Comparison of ENCODE assay signal across 16 cellular contexts in genomic region chr4:129146639-129147038, GRCh38. TPM values are rescaled to one million over a fixed set of nuclear protein-coding genes. Genes with fewer than 3 reads are reported as not detected.
DNase-seq lines count a peak whose midpoint lies in the region; TF ChIP-seq lines count a peak whose summit lies in the region.
"Had no signal": no experiment of that assay in that cellular context is flagged by ENCODE, and none has a peak within 500 bp of the region (broad histone marks: within the 10 kb centered on the region; RNA-seq: fewer than 3 reads in every experiment).

No MANE protein-coding gene starts in this region.

- no peak overlapping the region for H3K4me2 ChIP-seq in neural progenitor cell

- DNase-seq in DMS 273 (lab: John Stamatoyannopoulos, UW; ENCODE audit: unreplicated experiment), result peak; percentile 3
- no peak for DNase-seq in DMS 273 treated with DMSO at 0.1 percent for 48 hours (lab: John Stamatoyannopoulos, UW)
- peak; percentile 14 for DNase-seq in NCI-H69 (lab: John Stamatoyannopoulos, UW)
- DNase-seq in adipocyte (ENCODE audit: low read depth), result peak; percentile 23
- DNase-seq in neural progenitor cell (ENCODE audit: low spot score), result no peak
- no peak for DNase-seq in C1 segment of cervical spinal cord (lab: John Stamatoyannopoulos, UW)
- DNase-seq in NCI-H1694 (lab: John Stamatoyannopoulos, UW), result no peak
- no peak for DNase-seq in CD8-positive, alpha-beta memory T cell
- DNase-seq: GOT3, HFFc6, NCI-H2029, NCI-H2171, NCI-H446 treated with DMSO at 0.1 percent for 48 hours, NCI-H774, SHP77 treated with DMSO at 0.1 percent for 48 hours had no signal

- no peak overlapping the region for H3K27ac ChIP-seq in neural progenitor cell
- no peak overlapping the region for H3K27ac ChIP-seq in CD8-positive, alpha-beta memory T cell (ENCODE audit: low read depth, low read length)
- H3K27ac ChIP-seq: 22Rv1 had no signal

- peak; percentile 16 for TF ChIP-seq CTCF in neural progenitor cell (IDR thresholded peaks at IDR 0.05)

- H3F3A ChIP-seq in neural progenitor cell (ENCODE audit: low read depth), result peaks cover 3% of the 10 kb centered on the region

- H3K36me3 Mint-ChIP-seq in neural progenitor cell, result no peaks in the 10 kb centered on the region
- H3K36me3 Mint-ChIP-seq in CD8-positive, alpha-beta memory T cell, result no peaks in the 10 kb centered on the region

- no peaks in the 10 kb centered on the region for H3K9me3 Mint-ChIP-seq in neural progenitor cell
- H3K9me3 Mint-ChIP-seq in CD8-positive, alpha-beta memory T cell, result no peaks in the 10 kb centered on the region
- H3K9me3 Mint-ChIP-seq: HFFc6 had no signal

- H3K27me3 Mint-ChIP-seq in neural progenitor cell (ENCODE audit: insufficient read depth, low read depth), result no peaks in the 10 kb centered on the region
- peaks cover 2 to 21% of the 10 kb centered on the region in 2 donors for H3K27me3 Mint-ChIP-seq in CD8-positive, alpha-beta memory T cell

- H3K9ac ChIP-seq in adipocyte (ENCODE audit: low read length), result no peak overlapping the region
- no peak overlapping the region for H3K9ac ChIP-seq in neural progenitor cell

- H3K4me3 ChIP-seq in adipocyte (ENCODE audit: low read length) (no peak overlapping the region), neural progenitor cell (no peak overlapping the region)
- no peak overlapping the region for H3K4me3 ChIP-seq in CD8-positive, alpha-beta memory T cell (ENCODE audit: low read length)

- H3K36me3 ChIP-seq in adipocyte (ENCODE audit: control insufficient read depth, insufficient read depth, low read length, severe bottlenecking) (no peaks in the 10 kb centered on the region), neural progenitor cell (no peaks in the 10 kb centered on the region)
- H3K36me3 ChIP-seq in CD8-positive, alpha-beta memory T cell (ENCODE audit: insufficient read depth, low read length), result no peaks in the 10 kb centered on the region

- no peaks in the 10 kb centered on the region for H4K20me1 ChIP-seq in neural progenitor cell (ENCODE audit: low read depth)

- no peaks in the 10 kb centered on the region for H3K79me2 ChIP-seq in neural progenitor cell (ENCODE audit: low read depth)

- no peaks in the 10 kb centered on the region for H3K4me1 Mint-ChIP-seq in neural progenitor cell
- H3K4me1 Mint-ChIP-seq in CD8-positive, alpha-beta memory T cell, result no peaks in the 10 kb centered on the region

- peaks cover 2% of the 10 kb centered on the region for H3K4me1 ChIP-seq in adipocyte (ENCODE audit: control insufficient read depth, insufficient read depth, low read length)
- H3K4me1 ChIP-seq in neural progenitor cell, result no peaks in the 10 kb centered on the region
- no peaks in the 10 kb centered on the region for H3K4me1 ChIP-seq in CD8-positive, alpha-beta memory T cell (ENCODE audit: insufficient read depth, low read length)

- CTCF ChIA-PET in CD8-positive, alpha-beta memory T cell (lab: Charles Lee), result no interaction called here

- no peak overlapping the region for H2AFZ ChIP-seq in neural progenitor cell (replicated peaks)

- POLR2A ChIA-PET in CD8-positive, alpha-beta memory T cell (lab: Charles Lee), result no interaction called here

- H3K27ac Mint-ChIP-seq in neural progenitor cell, result no peak overlapping the region
- no peak overlapping the region for H3K27ac Mint-ChIP-seq in CD8-positive, alpha-beta memory T cell
- H3K27ac Mint-ChIP-seq: HFFc6 had no signal

- H3K4me3 Mint-ChIP-seq in neural progenitor cell, result no peak overlapping the region
- H3K4me3 Mint-ChIP-seq in CD8-positive, alpha-beta memory T cell, result no peak overlapping the region

- H3K27me3 ChIP-seq in adipocyte (replicated peaks; ENCODE audit: control insufficient read depth, insufficient read depth, low read length) (no peaks in the 10 kb centered on the region), neural progenitor cell (no peaks in the 10 kb centered on the region)
- no peaks in the 10 kb centered on the region for H3K27me3 ChIP-seq in CD8-positive, alpha-beta memory T cell (ENCODE audit: insufficient read depth, low read length, poor library complexity, severe bottlenecking)

- H3K9me3 ChIP-seq in adipocyte (ENCODE audit: control insufficient read depth, low read length) (no peaks in the 10 kb centered on the region), neural progenitor cell (ENCODE audit: low read depth) (no peaks in the 10 kb centered on the region)
- no peaks in the 10 kb centered on the region for H3K9me3 ChIP-seq in CD8-positive, alpha-beta memory T cell (ENCODE audit: low read length)

RNA-seq across cellular contexts. Expression of gene C4orf33, which starts 50.7 kb away (rescaled TPM):
- total RNA-seq in neural progenitor cell (ENCODE audit: low replicate concordance), result 7.9 and 17.0 TPM in 2 replicates
- total RNA-seq in CD8-positive, alpha-beta memory T cell, result 1 to 10 TPM; 6.8 to 7.5 TPM
- 6.0 TPM for polyA plus RNA-seq in CD8-positive, alpha-beta memory T cell

RNA-seq across cellular contexts. Expression of gene SCLT1, which starts 53.3 kb away (rescaled TPM):
- total RNA-seq in neural progenitor cell (ENCODE audit: low replicate concordance), result 17.5 and 30.0 TPM in 2 replicates
- 10 to 100 TPM; 18.2 to 20.6 TPM for total RNA-seq in CD8-positive, alpha-beta memory T cell
- 7.7 TPM for polyA plus RNA-seq in CD8-positive, alpha-beta memory T cell

Comparison
In these comparisons a context has a peak if more than half of its experiments do, and no peak if none do; other contexts are left out.
1. DNase-seq: peak in DMS 273 (single experiment), NCI-H69 (single experiment) and adipocyte (single experiment); none in DMS 273 treated with DMSO at 0.1 percent for 48 hours (single experiment), neural progenitor cell (single experiment), C1 segment of cervical spinal cord (0 of 14), NCI-H1694 (single experiment) and CD8-positive, alpha-beta memory T cell (0 of 5).